ENCODE assay signal across 8 cellular contexts in genomic region chr3:23949784-23950183, GRCh38. TPM values are rescaled to one million over a fixed set of nuclear protein-coding genes. Genes with fewer than 3 reads are reported as not detected.
DNase-seq lines count a peak whose midpoint lies in the region; ATAC-seq and TF ChIP-seq lines count a peak whose summit lies in the region.

No MANE protein-coding gene starts in this region.

- DNase-seq in Right ventricle myocardium inferior (ENCODE audit: missing footprints), result peak; percentile 78
- no peak for DNase-seq in cardiac septum (ENCODE audit: low spot score)
- DNase-seq in fibroblast of lung (ENCODE audit: low read depth in 2 of 2), result no peak
- DNase-seq in uterus, result no peak
- DNase-seq in epidermal melanocyte (ENCODE audit: insufficient read length, low spot score), result no peak
- DNase-seq in endodermal cell, result no peak
- DNase-seq in AG08396 (ENCODE audit: low spot score), result no peak

- H3K9me3 Mint-ChIP-seq in IgD-negative memory B cell (no peaks in the 10 kb centered on the region), endodermal cell (no peaks in the 10 kb centered on the region)

- H3K27ac ChIP-seq in fibroblast of lung (ENCODE audit: insufficient read depth, low read length) (no peak overlapping the region), uterus (peak overlapping the region; percentile 33 to 57), endodermal cell (ENCODE audit: low read depth, low read length) (no peak overlapping the region)

- H3K9ac ChIP-seq in fibroblast of lung (ENCODE audit: insufficient read depth, low read length) (no peak overlapping the region), endodermal cell (ENCODE audit: extremely low read depth, low read length, poor library complexity, severe bottlenecking) (no peak overlapping the region)

- peaks cover 51 to 60% (median 55%) of the 10 kb centered on the region in 3 donors for H3K4me1 Mint-ChIP-seq in IgD-negative memory B cell
- peaks cover 40% of the 10 kb centered on the region for H3K4me1 Mint-ChIP-seq in endodermal cell

- H3K9me3 ChIP-seq in fibroblast of lung (ENCODE audit: control insufficient read depth, insufficient read depth, low read depth, low read length) (no peaks in the 10 kb centered on the region), uterus (no peaks in the 10 kb centered on the region), endodermal cell (ENCODE audit: control insufficient read depth, low read length) (no peaks in the 10 kb centered on the region)

- TF ChIP-seq CTCF in fibroblast of lung (conservative IDR thresholded peaks at IDR 0.05 in 1 of 2, IDR thresholded peaks at IDR 0.05 in 1 of 2; ENCODE audit: low read depth in 1 of 2, low read length in 2 of 2) (no peak), uterus (IDR thresholded peaks at IDR 0.05) (no peak), endodermal cell (conservative IDR thresholded peaks at IDR 0.05) (no peak)

- H3K4me1 ChIP-seq in fibroblast of lung (ENCODE audit: control insufficient read depth, extremely low read depth, insufficient read depth, low read length) (peaks cover 14% of the 10 kb centered on the region), uterus (peaks cover 4 to 15% of the 10 kb centered on the region in 2 donors), endodermal cell (ENCODE audit: control insufficient read depth, insufficient read depth, low read length) (peaks cover 12% of the 10 kb centered on the region)

- H3K4me3 ChIP-seq in fibroblast of lung (replicated peaks in 1 of 4; ENCODE audit: control extremely low read depth in 1 of 4, insufficient read depth in 1 of 4, low read depth in 3 of 4, low read length in 4 of 4), result no peak overlapping the region
- no peak overlapping the region for H3K4me3 ChIP-seq in uterus
- H3K4me3 ChIP-seq in endodermal cell (ENCODE audit: low read length), result no peak overlapping the region

- intact Hi-C loops in Right ventricle myocardium inferior (cut with DNase I) (loop anchor here (10.0 kb wide), 1 partner anchor 745 kb away; the partner anchor contains the start of gene UBE2E2), cardiac septum (cut with DNase I) (loop anchor here (5.0 kb wide), 1 partner anchor 43 kb away; no protein-coding TSS in a partner anchor), uterus (cut with DNase I; ENCODE audit: low total_unique reads) (no loop called here)

- H3K27me3 ChIP-seq in fibroblast of lung (ENCODE audit: control insufficient read depth, insufficient read depth, low read length) (no peaks in the 10 kb centered on the region), uterus (no peaks in the 10 kb centered on the region), endodermal cell (ENCODE audit: control insufficient read depth, insufficient read depth, low read length, poor library complexity, severe bottlenecking) (no peaks in the 10 kb centered on the region)

- ATAC-seq in Right ventricle myocardium inferior, result no peak

- H3K36me3 Mint-ChIP-seq in IgD-negative memory B cell (peaks cover 6% of the 10 kb centered on the region), endodermal cell (ENCODE audit: low read depth) (peaks cover 1% of the 10 kb centered on the region)

- peaks cover 62% of the 10 kb centered on the region for H3K79me2 ChIP-seq in fibroblast of lung (ENCODE audit: control insufficient read depth, insufficient read depth, low read length)

- H3K27ac Mint-ChIP-seq in IgD-negative memory B cell, result peak overlapping the region in 2 of 3 donors; percentile 4 to 88
- no peak overlapping the region for H3K27ac Mint-ChIP-seq in endodermal cell

- H3K36me3 ChIP-seq in fibroblast of lung (ENCODE audit: control insufficient read depth, insufficient read depth, low read length) (no peaks in the 10 kb centered on the region), uterus (no peaks in the 10 kb centered on the region), endodermal cell (ENCODE audit: control insufficient read depth, insufficient read depth, low read length) (no peaks in the 10 kb centered on the region)

- TF ChIP-seq POLR2A in uterus (IDR thresholded peaks at IDR 0.05), result no peak

- H3K27me3 Mint-ChIP-seq in IgD-negative memory B cell (no peaks in the 10 kb centered on the region), endodermal cell (ENCODE audit: insufficient read depth) (no peaks in the 10 kb centered on the region)

- no peak overlapping the region for H2AFZ ChIP-seq in fibroblast of lung (ENCODE audit: low read length)

- H3K4me3 Mint-ChIP-seq in IgD-negative memory B cell (peak overlapping the region; percentile 45 to 90 (median 78)), endodermal cell (no peak overlapping the region)

- peak overlapping the region; percentile 52 for H3K4me2 ChIP-seq in fibroblast of lung (ENCODE audit: extremely low read depth, insufficient read depth, low read length)

- peaks cover 2% of the 10 kb centered on the region for H4K20me1 ChIP-seq in fibroblast of lung (ENCODE audit: control insufficient read depth, extremely low read depth, insufficient read depth, low read length)

RNA-seq across cellular contexts. Expression of gene NR1D2, which starts 4.7 kb away (rescaled TPM):
- 44.5 TPM for total RNA-seq in Right ventricle myocardium inferior
- 31.0 TPM for total RNA-seq in cardiac septum
- 27.3 TPM for polyA plus RNA-seq in IgD-negative memory B cell
- 55.7 and 85.2 TPM in 2 replicates for total RNA-seq in fibroblast of lung
- 27.7 and 41.5 TPM in 2 replicates for polyA plus RNA-seq in fibroblast of lung
- 20.1 and 28.0 TPM in 2 replicates for polyA plus RNA-seq in fibroblast of lung (2012)
- 7.0 and 9.1 TPM in 2 replicates for polyA minus RNA-seq in fibroblast of lung (ENCODE audit: low replicate concordance)
- 10 to 100 TPM; 36.8 to 95.7 (median 60.2) TPM for total RNA-seq in uterus
- 10 to 100 TPM; 22.7 to 30.5 TPM for total RNA-seq in endodermal cell
- polyA plus RNA-seq in endodermal cell (2013, experiment 1 of 2), result 20.6 TPM
- 21.0 TPM for polyA plus RNA-seq in endodermal cell (2013, experiment 2 of 2)

RNA-seq across cellular contexts. Expression of gene RPL15, which starts 32.9 kb away (rescaled TPM):
- total RNA-seq in Right ventricle myocardium inferior, result 1,001 TPM
- 798 TPM for total RNA-seq in cardiac septum
- polyA plus RNA-seq in IgD-negative memory B cell, result 4,864 TPM
- total RNA-seq in fibroblast of lung, result 1,860 and 3,172 TPM in 2 replicates
- 3,646 and 3,720 TPM in 2 replicates for polyA plus RNA-seq in fibroblast of lung
- 2,674 and 3,021 TPM in 2 replicates for polyA plus RNA-seq in fibroblast of lung (2012)
- 893 and 1,136 TPM in 2 replicates for polyA minus RNA-seq in fibroblast of lung (ENCODE audit: low replicate concordance)
- total RNA-seq in uterus, result 1,000 to 10,000 TPM; 2,242 to 5,103 (median 3,613) TPM
- total RNA-seq in endodermal cell, result 1,000 to 10,000 TPM; 2,011 to 2,129 TPM
- 3,347 TPM for polyA plus RNA-seq in endodermal cell (2013, experiment 1 of 2)
- polyA plus RNA-seq in endodermal cell (2013, experiment 2 of 2), result 3,114 TPM

RNA-seq across cellular contexts. Expression of gene NKIRAS1, which starts 33.0 kb away (rescaled TPM):
- 20.3 TPM for total RNA-seq in Right ventricle myocardium inferior
- total RNA-seq in cardiac septum, result 17.2 TPM
- 2.8 TPM for polyA plus RNA-seq in IgD-negative memory B cell
- total RNA-seq in fibroblast of lung, result 17.8 and 18.2 TPM in 2 replicates
- polyA plus RNA-seq in fibroblast of lung, result 13.6 and 15.8 TPM in 2 replicates
- polyA plus RNA-seq in fibroblast of lung (2012), result 9.4 and 9.9 TPM in 2 replicates
- 3.6 TPM in 1 of 2 replicates, not detected in the other for polyA minus RNA-seq in fibroblast of lung (ENCODE audit: low replicate concordance)
- 10 to 100 TPM in 3 of 4 donors, 1 to 10 TPM in 1; 3.6 to 25.0 (median 17.3) TPM for total RNA-seq in uterus
- 1 to 10 TPM; 6.3 to 6.9 TPM for total RNA-seq in endodermal cell
- polyA plus RNA-seq in endodermal cell (2013, experiment 1 of 2), result 11.6 TPM
- polyA plus RNA-seq in endodermal cell (2013, experiment 2 of 2), result 9.2 TPM

Comparison
In these comparisons a context has a peak if more than half of its experiments do, and no peak if none do; other contexts are left out.
1. H3K27ac ChIP-seq: peak in uterus (2 of 2); none in fibroblast of lung (single experiment) and endodermal cell (single experiment).